In the genomic region with DNA sequence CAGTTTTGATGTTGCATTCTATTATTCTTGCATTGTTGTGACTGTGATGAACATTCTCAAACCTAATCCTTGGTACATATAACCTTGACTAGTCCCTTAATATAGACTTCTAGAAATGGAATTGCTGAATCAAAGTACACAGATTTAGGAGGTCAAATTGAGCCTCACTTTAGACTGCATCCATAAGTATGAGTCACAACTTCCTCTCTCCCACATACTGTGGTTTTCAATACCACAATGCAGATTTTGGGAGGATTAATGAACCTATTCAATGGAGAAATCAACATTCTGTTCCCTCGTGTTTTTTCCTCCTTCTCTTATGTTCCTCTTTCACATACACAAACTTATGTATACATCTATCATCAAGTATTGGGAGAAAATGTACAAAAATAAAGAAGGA, we compare ENCODE assay signal across 13 cellular contexts.
DNase-seq lines count a peak whose midpoint lies in the region; ATAC-seq and TF ChIP-seq lines count a peak whose summit lies in the region.
"Had no signal": no experiment of that assay in that cellular context is flagged by ENCODE, and none has a peak within 500 bp of the region (broad histone marks: within the 10 kb centered on the region; RNA-seq: fewer than 3 reads in every experiment).

No MANE protein-coding gene starts in this region.

- H3K79me2 ChIP-seq in OCI-LY7 (ENCODE audit: insufficient read depth, low read depth, low read length) = no peaks in the 10 kb centered on the region

- intact Hi-C loops in OCI-LY7 (cut with micrococcal nuclease; ENCODE audit: unreplicated experiment) = no loop called here

- TF ChIP-seq CTCF in OCI-LY7 (conservative IDR thresholded peaks at IDR 0.05; ENCODE audit: low read length) = no peak

- no peak overlapping the region for H3K4me3 ChIP-seq in OCI-LY7 (ENCODE audit: low read depth, low read length, poor library complexity, severe bottlenecking)

- peak; percentile 56 for DNase-seq in H4 (ENCODE audit: low spot score)
- DNase-seq in OCI-LY7 (ENCODE audit: low spot score) = no peak
- peak; percentile 59 for DNase-seq in dermis blood vessel endothelial cell
- DNase-seq in renal cortical epithelial cell (ENCODE audit: low read depth) = peak; percentile 82
- DNase-seq in activated effector memory CD4-positive, alpha-beta T cell treated with anti-CD3 and anti-CD28 coated beads, Interleukin-2, amount 50 U/mL, for 16 hours = no peak
- no peak for DNase-seq in midbrain (lab: John Stamatoyannopoulos, UW)
- DNase-seq in activated gamma-delta T cell (lab: John Stamatoyannopoulos, UW) = no peak
- DNase-seq: activated CD4-positive, alpha-beta memory T cell treated with anti-CD3 and anti-CD28 coated beads, Interleukin-2, amount 10 ng/mL, durations not matched to agents 7 days and 5 days; activated naive CD4-positive, alpha-beta T cell treated with anti-CD3 and anti-CD28 coated beads, Interleukin-2, amount 10 ng/mL, durations not matched to agents 7 days and 5 days; DMS 273 treated with DMSO at 0.1 percent for 48 hours; hypothalamus; NCI-H1105 had no signal

- H3K4me2 ChIP-seq in OCI-LY7 (ENCODE audit: low read length) = no peak overlapping the region

- CTCF ChIA-PET in OCI-LY7 (lab: Charles Lee; ENCODE audit: unreplicated experiment) = no interaction called here

- no peaks in the 10 kb centered on the region for H4K20me1 ChIP-seq in OCI-LY7 (ENCODE audit: insufficient read depth, low read length)

- H3K27ac ChIP-seq in OCI-LY7 (ENCODE audit: low read depth, low read length, poor library complexity, severe bottlenecking) = no peak overlapping the region

- no peaks in the 10 kb centered on the region for H3K9me3 ChIP-seq in OCI-LY7 (ENCODE audit: low read length)

- H2AFZ ChIP-seq in OCI-LY7 (ENCODE audit: low read length) = peak overlapping the region; percentile 57; the same call in 1 of the 2 replicates

- POLR2A ChIA-PET in OCI-LY7 (lab: Charles Lee) = no interaction called here

- ATAC-seq in HG03280 (IDR thresholded peaks at IDR 0.05; ENCODE audit: unreplicated experiment) = no peak

- no peaks in the 10 kb centered on the region for H3K9me2 ChIP-seq in OCI-LY7 (ENCODE audit: insufficient read depth, low read length)

- H3K4me1 ChIP-seq in OCI-LY7 (ENCODE audit: insufficient read depth, low read length, poor library complexity, severe bottlenecking) = no peaks in the 10 kb centered on the region

- no TSS peak for BruUV-seq in OCI-LY7 (replicated peaks; lab: Mats Ljungman, UMichigan)

- no peaks in the 10 kb centered on the region for H3K36me3 ChIP-seq in OCI-LY7 (ENCODE audit: insufficient read depth, low read length)

Comparison
In these comparisons a context has a peak if more than half of its experiments do, and no peak if none do; other contexts are left out.
1. DNase-seq: peak in H4 (single experiment), dermis blood vessel endothelial cell (single experiment) and renal cortical epithelial cell (single experiment); none in OCI-LY7 (single experiment), activated effector memory CD4-positive, alpha-beta T cell treated with anti-CD3 and anti-CD28 coated beads, Interleukin-2, amount 50 U/mL, for 16 hours (single experiment), midbrain (single experiment) and activated gamma-delta T cell (single experiment).